27 cellular contexts compared by ENCODE assay signal in the genomic region with DNA sequence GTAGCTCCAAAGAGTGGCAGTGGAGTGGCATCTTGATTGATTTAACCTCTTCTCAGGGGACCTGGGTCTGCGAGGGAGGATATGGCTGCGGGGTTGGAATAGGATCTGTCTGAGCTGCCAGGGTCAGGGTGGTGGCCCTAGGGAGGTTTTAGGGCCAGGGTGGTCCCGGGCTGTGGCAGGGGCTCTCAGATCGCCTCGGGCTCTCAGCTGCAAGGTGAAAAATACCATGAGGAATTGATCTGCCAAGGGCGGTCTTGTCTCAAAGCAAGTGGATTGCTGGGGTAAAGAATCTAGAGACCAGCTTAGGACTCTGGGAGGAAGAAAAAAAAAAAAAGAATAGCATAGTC. TPM values are rescaled to one million over a fixed set of nuclear protein-coding genes. Genes with fewer than 3 reads are reported as not detected.
A peak's percentile ranks its signal among the peaks of the same experiment; 100 is the strongest.
DNase-seq lines count a peak whose midpoint lies in the region; ATAC-seq and TF ChIP-seq lines count a peak whose summit lies in the region.
"Had no signal": no experiment of that assay in that cellular context is flagged by ENCODE, and none has a peak within 500 bp of the region (broad histone marks: within the 10 kb centered on the region; RNA-seq: fewer than 3 reads in every experiment).

No MANE protein-coding gene starts in this region.

- peaks cover 12% of the 10 kb centered on the region for H3K36me3 ChIP-seq in A673 (ENCODE audit: insufficient read depth, low read length, poor library complexity, severe bottlenecking)
- no peaks in the 10 kb centered on the region for H3K36me3 ChIP-seq in HUES6 (ENCODE audit: control insufficient read depth, insufficient read depth, low read length)
- H3K36me3 ChIP-seq: BLaER1 treated with 17β-estradiol and CSF1 and Interleukin-3, amounts not matched to agents 10 nM and 100 nM; heart right ventricle; ovary had no signal

- CTCF ChIA-PET in A673 (lab: Charles Lee) = interaction anchor here (0.6 to 1.6 kb wide), 3 partner anchors 61 to 260 kb away, joined by 3 to 4 read pairs (median 4); no protein-coding TSS in a partner anchor

- H3K9me3 Mint-ChIP-seq in brain (peaks cover 0 to 6% (median 0%) of the 10 kb centered on the region in 5 experiments), nephron (no peaks in the 10 kb centered on the region)
- H3K9me3 Mint-ChIP-seq: central memory CD8-positive, alpha-beta T cell; stimulated activated naive B cell treated with anti-CD40 and anti-IgM and Interleukin-4, amounts not matched to agents 10 μg/mL and 1 μg/mL and 100 μg/mL, for 72 hours had no signal

- DNase-seq in A673 (ENCODE audit: low spot score) = no peak
- DNase-seq in GM13977 (ENCODE audit: low spot score) = no peak
- DNase-seq in activated gamma-delta T cell treated with Interleukin-2 at 50 U/mL for 16 hours = no peak
- DNase-seq: activated CD4-positive, alpha-beta T cell treated with anti-CD3 and anti-CD28 coated beads for 1 hour; Caco-2; dermis blood vessel endothelial cell; heart right ventricle; left colon; mesenchymal stem cell; NCI-H510A; ovary; stimulated activated CD4-positive, alpha-beta T cell treated with anti-CD3 and anti-CD28 coated beads, Interleukin-12 subunit alpha, Interleukin-12 subunit beta, amount 100 ng/mL, for 4 hours; stimulated activated CD4-positive, alpha-beta T cell treated with anti-CD3 and anti-CD28 coated beads, Interleukin-4, amount 100 ng/mL, for 24 hours; stimulated activated naive B cell treated with anti-CD40 and anti-IgM and Interleukin-4, amounts not matched to agents 10 μg/mL and 1 μg/mL and 100 μg/mL, for 72 hours; T-helper 1 cell; testis had no signal

- H3K4me1 ChIP-seq in A673 (ENCODE audit: insufficient read depth, low read length, poor library complexity, severe bottlenecking) = peaks cover 28% of the 10 kb centered on the region
- H3K4me1 ChIP-seq in HUES6 (ENCODE audit: control insufficient read depth, insufficient read depth, low read length) = peaks cover 64% of the 10 kb centered on the region
- H3K4me1 ChIP-seq: Caco-2 had no signal

- H3K27ac Mint-ChIP-seq in brain (no peak overlapping the region), nephron (peak overlapping the region in 1 of 3 experiments; percentile 64)
- H3K27ac Mint-ChIP-seq: activated naive CD8-positive, alpha-beta T cell; stimulated activated naive B cell treated with anti-CD40 and anti-IgM and Interleukin-4, amounts not matched to agents 10 μg/mL and 1 μg/mL and 100 μg/mL, for 72 hours had no signal

- H3K27ac ChIP-seq in A673 (ENCODE audit: low read depth, low read length, poor library complexity, severe bottlenecking) (peak overlapping the region; percentile 92), HUES6 (ENCODE audit: low read depth, low read length) (no peak overlapping the region)
- H3K27ac ChIP-seq: BLaER1 treated with 17β-estradiol and CSF1 and Interleukin-3, amounts not matched to agents 10 nM and 100 nM; heart right ventricle; ovary; testis had no signal

- TF ChIP-seq CTCF in A673 (conservative IDR thresholded peaks at IDR 0.05; ENCODE audit: low read depth, low read length) (no peak), brain (conservative IDR thresholded peaks at IDR 0.05) (no peak), nephron (IDR thresholded peaks at IDR 0.05; ENCODE audit: unreplicated experiment in 3 of 3) (no peak), GM13977 (IDR thresholded peaks at IDR 0.05; ENCODE audit: extremely low read depth, insufficient read depth, missing control alignments) (no peak)

- no TSS peak for BruUV-seq in A673 (replicated peaks; lab: Mats Ljungman, UMichigan)

- H3K9me3 ChIP-seq in A673 (ENCODE audit: low read depth, low read length, poor library complexity, severe bottlenecking) (no peaks in the 10 kb centered on the region), HUES6 (ENCODE audit: control insufficient read depth, insufficient read depth, low read depth, low read length) (no peaks in the 10 kb centered on the region)
- H3K9me3 ChIP-seq: Caco-2, heart right ventricle, ovary, testis had no signal

- intact Hi-C loops in A673 (cut with micrococcal nuclease; ENCODE audit: unreplicated experiment) = loop anchor here (5.0 kb wide), 1 partner anchor 225 kb away; no protein-coding TSS in a partner anchor

- in situ Hi-C loops in GM13977 (cut with MboI; ENCODE audit: low pct_unique_long_range_greater_than_20kb, low sequenced_read_pairs, unreplicated experiment) = no loop called here

- no peak overlapping the region for H3K9ac ChIP-seq in HUES6 (ENCODE audit: low read length)
- H3K9ac ChIP-seq: BLaER1 treated with 17β-estradiol and CSF1 and Interleukin-3, amounts not matched to agents 10 nM and 100 nM had no signal

- H3K4me3 ChIP-seq in A673 (ENCODE audit: low read depth, low read length, poor library complexity, severe bottlenecking) (peak overlapping the region; percentile 97), HUES6 (ENCODE audit: low read depth, low read length) (0 out of 2 replicates have a peak overlapping the region, but pooled peaks have one; percentile 57)
- H3K4me3 ChIP-seq: BLaER1 treated with 17β-estradiol and CSF1 and Interleukin-3, amounts not matched to agents 10 nM and 100 nM; heart right ventricle; ovary; testis had no signal

- ATAC-seq in HG03159 (IDR thresholded peaks at IDR 0.05; ENCODE audit: unreplicated experiment) (no peak), HG02759 (IDR thresholded peaks at IDR 0.05; ENCODE audit: unreplicated experiment) (no peak)
- ATAC-seq: heart right ventricle; left colon; stimulated activated naive B cell treated with anti-CD40 and anti-IgM and Interleukin-4, amounts not matched to agents 10 μg/mL and 1 μg/mL and 100 μg/mL, for 72 hours had no signal

- H3K27me3 Mint-ChIP-seq in brain (peaks cover 96% of the 10 kb centered on the region), nephron (ENCODE audit: low read depth) (peaks cover 97% of the 10 kb centered on the region)

- H3K36me3 Mint-ChIP-seq in brain (no peaks in the 10 kb centered on the region), nephron (ENCODE audit: low read depth) (no peaks in the 10 kb centered on the region)
- H3K36me3 Mint-ChIP-seq: activated naive CD8-positive, alpha-beta T cell had no signal

- peaks cover 6% of the 10 kb centered on the region for H3K27me3 ChIP-seq in A673 (replicated peaks; ENCODE audit: insufficient read depth, low read depth, low read length, poor library complexity)
- H3K27me3 ChIP-seq in HUES6 (ENCODE audit: control insufficient read depth, insufficient read depth, low read length) = peaks cover 100% of the 10 kb centered on the region
- H3K27me3 ChIP-seq: testis had no signal

- POLR2A ChIA-PET in A673 (lab: Charles Lee; ENCODE audit: low non-redundant PET) = no interaction called here

- peak overlapping the region in 3 of 5 experiments; percentile 15 to 73 (median 40) for H3K4me3 Mint-ChIP-seq in brain
- H3K4me3 Mint-ChIP-seq in nephron = peak overlapping the region; percentile 72 to 84 (median 77)
- H3K4me3 Mint-ChIP-seq: central memory CD8-positive, alpha-beta T cell; stimulated activated naive B cell treated with anti-CD40 and anti-IgM and Interleukin-4, amounts not matched to agents 10 μg/mL and 1 μg/mL and 100 μg/mL, for 72 hours had no signal

- H3K4me1 Mint-ChIP-seq in brain (peaks cover 25% of the 10 kb centered on the region), nephron (peaks cover 33% of the 10 kb centered on the region)

RNA-seq across cellular contexts. Expression of gene SIM2, which starts 3.7 kb away (rescaled TPM):
- 42.7 and 49.1 TPM in 2 replicates for total RNA-seq in A673 (2021)
- 0.34 TPM for polyA plus RNA-seq in brain (ENCODE audit: insufficient read depth, low read depth, low replicate concordance)
- total RNA-seq: aorta, endothelial cell of umbilical vein, fibroblast of villous mesenchyme had no signal
- polyA plus RNA-seq: aorta, endothelial cell of umbilical vein had no signal
